10 cellular contexts compared by ENCODE assay signal in the genomic region with DNA sequence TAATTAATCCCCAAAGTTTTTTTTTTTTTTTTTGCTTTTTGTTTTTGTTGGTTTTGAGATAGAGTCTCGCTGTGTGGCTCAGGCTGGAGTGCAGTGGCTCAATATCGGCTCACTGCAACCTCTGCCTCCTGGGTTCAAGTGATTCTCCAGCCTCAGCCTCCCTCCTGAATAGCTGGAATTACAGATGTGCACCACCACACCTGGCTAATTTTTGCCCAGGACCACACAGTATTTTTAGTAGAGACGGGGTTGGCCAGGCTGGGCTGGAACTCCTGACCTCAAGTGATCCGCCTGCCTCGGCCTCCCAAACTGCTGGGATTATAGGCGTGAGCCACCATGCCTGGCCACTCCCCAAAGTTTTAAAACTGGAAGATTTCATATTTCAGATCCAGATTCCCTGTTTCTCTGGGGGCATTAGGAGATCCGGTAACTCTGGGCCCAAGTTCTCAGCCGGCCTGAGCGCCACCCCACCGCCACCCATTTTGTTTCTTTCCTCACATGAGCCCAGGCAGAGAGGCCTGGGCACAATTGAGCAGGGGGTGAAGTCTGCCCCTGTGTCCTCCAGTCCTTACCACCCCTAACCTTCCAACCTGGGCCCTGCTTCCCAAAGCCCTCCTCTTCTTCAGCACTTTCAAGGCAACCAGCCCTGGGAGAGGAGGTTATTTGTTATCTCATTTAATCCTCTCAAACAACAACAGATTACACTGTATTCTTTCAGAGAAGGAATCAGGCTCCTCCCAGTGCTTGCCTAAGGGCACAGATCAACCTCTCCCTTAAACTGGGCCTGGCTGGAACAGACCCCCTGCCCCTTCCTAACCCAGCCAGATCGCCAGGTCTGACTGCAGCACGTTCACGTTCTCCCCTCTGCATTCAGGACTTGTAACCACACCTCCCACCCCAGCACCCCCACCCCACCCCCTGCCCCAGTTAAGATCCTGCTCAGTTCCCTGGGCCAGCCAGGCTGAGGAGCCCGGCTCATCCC. TPM values are rescaled to one million over a fixed set of nuclear protein-coding genes. Genes with fewer than 3 reads are reported as not detected.
A peak's percentile ranks its signal among the peaks of the same experiment; 100 is the strongest.
DNase-seq lines count a peak whose midpoint lies in the region; ATAC-seq, FAIRE-seq and TF ChIP-seq lines count a peak whose summit lies in the region.
"Had no signal": no experiment of that assay in that cellular context is flagged by ENCODE, and none has a peak within 500 bp of the region (broad histone marks: within the 10 kb centered on the region; RNA-seq: fewer than 3 reads in every experiment).

No MANE protein-coding gene starts in this region.

- ATAC-seq in A549 (no peak), GM21576 (IDR thresholded peaks at IDR 0.05; ENCODE audit: unreplicated experiment) (no peak)

- TF ChIP-seq RAD21 in A549 (conservative IDR thresholded peaks at IDR 0.05 in 1 of 2, IDR thresholded peaks at IDR 0.05 in 1 of 2): no peak

- no peak for TF ChIP-seq EP300 in A549 (IDR thresholded peaks at IDR 0.05)

- H3K9me3 Mint-ChIP-seq in dendritic cell treated with granulocyte-macrophage colony-stimulating factor and Interleukin-4, amounts not matched to agents 40 ng/mL and 50 ng/mL, for 4 days: no peaks in the 10 kb centered on the region
- no peaks in the 10 kb centered on the region for H3K9me3 Mint-ChIP-seq in neural crest cell

- peaks cover 44% of the 10 kb centered on the region for H3K4me1 Mint-ChIP-seq in dendritic cell treated with granulocyte-macrophage colony-stimulating factor and Interleukin-4, amounts not matched to agents 40 ng/mL and 50 ng/mL, for 4 days (ENCODE audit: low read depth)
- H3K4me1 Mint-ChIP-seq in neural crest cell: peaks cover 39% of the 10 kb centered on the region

- peak overlapping the region; percentile 93 for H3K27ac Mint-ChIP-seq in dendritic cell treated with granulocyte-macrophage colony-stimulating factor and Interleukin-4, amounts not matched to agents 40 ng/mL and 50 ng/mL, for 4 days
- peak overlapping the region; percentile 93 for H3K27ac Mint-ChIP-seq in neural crest cell (ENCODE audit: unreplicated experiment)

- peak overlapping the region; percentile 49 for H3K9ac ChIP-seq in HUES6 (ENCODE audit: low read length)

- no peak overlapping the region for H3K4me3 ChIP-seq in A549
- 0 out of 2 replicates have a peak overlapping the region, but pooled peaks have one; percentile 76 for H3K4me3 ChIP-seq in HUES6 (ENCODE audit: low read depth, low read length)

- CTCF ChIA-PET in A549 (lab: Yijun Ruan, JAX): no interaction called here

- POLR2A ChIA-PET in A549 (lab: Yijun Ruan, JAX): no interaction called here

- no peak for DNase-seq in A549 (ENCODE audit: low read depth in 1 of 2, low spot score in 1 of 2)
- no peak for DNase-seq in neural crest cell (ENCODE audit: low read depth, low spot score)
- DNase-seq in KG1 (lab: John Stamatoyannopoulos, UW): no peak
- no peak for DNase-seq in NOMO-1 treated with dmso at 0.1 percent for 144 hours (lab: John Stamatoyannopoulos, UW; ENCODE audit: unreplicated experiment)
- no peak for DNase-seq in dermis blood vessel endothelial cell
- DNase-seq: DMS79, NCI-H446 treated with DMSO at 0.1 percent for 48 hours had no signal

- H3K4me2 ChIP-seq in A549: peak overlapping the region; percentile 97

- TF ChIP-seq CTCF in A549 (IDR thresholded peaks at IDR 0.05) (no peak), neural crest cell (conservative IDR thresholded peaks at IDR 0.05) (no peak)

- H3K4me1 ChIP-seq in A549 (peaks cover 34% of the 10 kb centered on the region), HUES6 (ENCODE audit: control insufficient read depth, insufficient read depth, low read length) (peaks cover 49% of the 10 kb centered on the region)

- no peaks in the 10 kb centered on the region for H3K9me3 ChIP-seq in A549
- no peaks in the 10 kb centered on the region for H3K9me3 ChIP-seq in HUES6 (ENCODE audit: control insufficient read depth, insufficient read depth, low read depth, low read length)

- H3K27me3 Mint-ChIP-seq in dendritic cell treated with granulocyte-macrophage colony-stimulating factor and Interleukin-4, amounts not matched to agents 40 ng/mL and 50 ng/mL, for 4 days: peaks cover 53% of the 10 kb centered on the region
- no peaks in the 10 kb centered on the region for H3K27me3 Mint-ChIP-seq in neural crest cell (ENCODE audit: low read depth)

- H3K4me3 Mint-ChIP-seq in dendritic cell treated with granulocyte-macrophage colony-stimulating factor and Interleukin-4, amounts not matched to agents 40 ng/mL and 50 ng/mL, for 4 days: no peak overlapping the region
- peak overlapping the region; percentile 91 for H3K4me3 Mint-ChIP-seq in neural crest cell

- no peak for FAIRE-seq in A549 (lab: Jason Lieb, UNC)

- H3K36me3 ChIP-seq in HUES6 (ENCODE audit: control insufficient read depth, insufficient read depth, low read length): peaks cover 4% of the 10 kb centered on the region

- no peak for TF ChIP-seq POLR2A in A549 (IDR thresholded peaks at IDR 0.05; ENCODE audit: low read length)

- H3K27ac ChIP-seq in A549: peak overlapping the region; percentile 92 to 99
- peak overlapping the region; percentile 71; the same call in 1 of the 2 replicates for H3K27ac ChIP-seq in HUES6 (ENCODE audit: low read depth, low read length)

- H3K27me3 ChIP-seq in HUES6 (ENCODE audit: control insufficient read depth, insufficient read depth, low read length): no peaks in the 10 kb centered on the region

- peaks cover 1% of the 10 kb centered on the region for H3K36me3 Mint-ChIP-seq in dendritic cell treated with granulocyte-macrophage colony-stimulating factor and Interleukin-4, amounts not matched to agents 40 ng/mL and 50 ng/mL, for 4 days (ENCODE audit: low read depth)
- no peaks in the 10 kb centered on the region for H3K36me3 Mint-ChIP-seq in neural crest cell (ENCODE audit: low read depth)

- 89% methylated on average over 14 of the region's 14 CpGs for WGBS in A549 (ENCODE audit: missing lambda C conversion rate)

- intact Hi-C loops in dendritic cell treated with granulocyte-macrophage colony-stimulating factor and Interleukin-4, amounts not matched to agents 40 ng/mL and 50 ng/mL, for 4 days (cut with micrococcal nuclease): no loop called here

TF ChIP-seq in A549, 52 proteins besides CTCF, POLR2A, EP300 and RAD21 (continues in another document):
- TF ChIP-seq, protein P1, sequence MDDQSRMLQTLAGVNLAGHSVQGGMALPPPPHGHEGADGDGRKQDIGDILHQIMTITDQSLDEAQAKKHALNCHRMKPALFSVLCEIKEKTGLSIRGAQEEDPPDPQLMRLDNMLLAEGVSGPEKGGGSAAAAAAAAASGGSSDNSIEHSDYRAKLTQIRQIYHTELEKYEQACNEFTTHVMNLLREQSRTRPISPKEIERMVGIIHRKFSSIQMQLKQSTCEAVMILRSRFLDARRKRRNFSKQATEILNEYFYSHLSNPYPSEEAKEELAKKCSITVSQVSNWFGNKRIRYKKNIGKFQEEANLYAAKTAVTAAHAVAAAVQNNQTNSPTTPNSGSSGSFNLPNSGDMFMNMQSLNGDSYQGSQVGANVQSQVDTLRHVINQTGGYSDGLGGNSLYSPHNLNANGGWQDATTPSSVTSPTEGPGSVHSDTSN (IDR thresholded peaks at IDR 0.05): no peak
- TF ChIP-seq, protein P2, sequence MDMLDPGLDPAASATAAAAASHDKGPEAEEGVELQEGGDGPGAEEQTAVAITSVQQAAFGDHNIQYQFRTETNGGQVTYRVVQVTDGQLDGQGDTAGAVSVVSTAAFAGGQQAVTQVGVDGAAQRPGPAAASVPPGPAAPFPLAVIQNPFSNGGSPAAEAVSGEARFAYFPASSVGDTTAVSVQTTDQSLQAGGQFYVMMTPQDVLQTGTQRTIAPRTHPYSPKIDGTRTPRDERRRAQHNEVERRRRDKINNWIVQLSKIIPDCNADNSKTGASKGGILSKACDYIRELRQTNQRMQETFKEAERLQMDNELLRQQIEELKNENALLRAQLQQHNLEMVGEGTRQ (IDR thresholded peaks at IDR 0.05): no peak
- TF ChIP-seq HOXB13 (CRISPR knock-in tag; IDR thresholded peaks at IDR 0.05; ENCODE audit: low read depth): no peak
- TF ChIP-seq, protein P3, sequence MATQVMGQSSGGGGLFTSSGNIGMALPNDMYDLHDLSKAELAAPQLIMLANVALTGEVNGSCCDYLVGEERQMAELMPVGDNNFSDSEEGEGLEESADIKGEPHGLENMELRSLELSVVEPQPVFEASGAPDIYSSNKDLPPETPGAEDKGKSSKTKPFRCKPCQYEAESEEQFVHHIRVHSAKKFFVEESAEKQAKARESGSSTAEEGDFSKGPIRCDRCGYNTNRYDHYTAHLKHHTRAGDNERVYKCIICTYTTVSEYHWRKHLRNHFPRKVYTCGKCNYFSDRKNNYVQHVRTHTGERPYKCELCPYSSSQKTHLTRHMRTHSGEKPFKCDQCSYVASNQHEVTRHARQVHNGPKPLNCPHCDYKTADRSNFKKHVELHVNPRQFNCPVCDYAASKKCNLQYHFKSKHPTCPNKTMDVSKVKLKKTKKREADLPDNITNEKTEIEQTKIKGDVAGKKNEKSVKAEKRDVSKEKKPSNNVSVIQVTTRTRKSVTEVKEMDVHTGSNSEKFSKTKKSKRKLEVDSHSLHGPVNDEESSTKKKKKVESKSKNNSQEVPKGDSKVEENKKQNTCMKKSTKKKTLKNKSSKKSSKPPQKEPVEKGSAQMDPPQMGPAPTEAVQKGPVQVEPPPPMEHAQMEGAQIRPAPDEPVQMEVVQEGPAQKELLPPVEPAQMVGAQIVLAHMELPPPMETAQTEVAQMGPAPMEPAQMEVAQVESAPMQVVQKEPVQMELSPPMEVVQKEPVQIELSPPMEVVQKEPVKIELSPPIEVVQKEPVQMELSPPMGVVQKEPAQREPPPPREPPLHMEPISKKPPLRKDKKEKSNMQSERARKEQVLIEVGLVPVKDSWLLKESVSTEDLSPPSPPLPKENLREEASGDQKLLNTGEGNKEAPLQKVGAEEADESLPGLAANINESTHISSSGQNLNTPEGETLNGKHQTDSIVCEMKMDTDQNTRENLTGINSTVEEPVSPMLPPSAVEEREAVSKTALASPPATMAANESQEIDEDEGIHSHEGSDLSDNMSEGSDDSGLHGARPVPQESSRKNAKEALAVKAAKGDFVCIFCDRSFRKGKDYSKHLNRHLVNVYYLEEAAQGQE (IDR thresholded peaks at IDR 0.05): no peak

RNA-seq across cellular contexts. Expression of a gene that starts 1.9 kb away (rescaled TPM):
- polyA plus RNA-seq in A549 (2011; rRNA removed) (58.3 and 60.9 TPM in 2 replicates), A549 (2017; fragmentation: RNase III; extraction: RNeasy Plus Mini Kit Qiagen cat#74134 plus additional on column Dnase treatment) (57.1 to 63.3 TPM (median 59.3 TPM) in 3 replicates)
- 123 and 153 TPM in 2 replicates for polyA plus RNA-seq in A549 (2012; cell fraction: cytosol; rRNA removed)
- polyA plus RNA-seq in A549 (2012; cell fraction: nucleus; rRNA removed): 172 and 199 TPM in 2 replicates
- 85.9 and 117 TPM in 2 replicates for polyA minus RNA-seq in A549 (2011; rRNA and poly(A)+ RNA removed)
- total RNA-seq in neural crest cell (243 and 250 TPM in 2 replicates), dermis blood vessel endothelial cell (127 and 141 TPM in 2 replicates)

RNA-seq across cellular contexts. Expression of a gene that starts 46.3 kb away (rescaled TPM):
- polyA plus RNA-seq in A549 (2011; rRNA removed) (22.2 and 22.7 TPM in 2 replicates), A549 (2017; fragmentation: RNase III; extraction: RNeasy Plus Mini Kit Qiagen cat#74134 plus additional on column Dnase treatment) (33.2 to 36.8 TPM (median 36.6 TPM) in 3 replicates)
- 29.0 and 43.9 TPM in 2 replicates for polyA plus RNA-seq in A549 (2012; cell fraction: cytosol; rRNA removed)
- 46.3 and 64.3 TPM in 2 replicates for polyA plus RNA-seq in A549 (2012; cell fraction: nucleus; rRNA removed)
- 20.2 and 32.7 TPM in 2 replicates for polyA minus RNA-seq in A549 (2011; rRNA and poly(A)+ RNA removed)
- total RNA-seq in neural crest cell (58.3 and 60.3 TPM in 2 replicates), dermis blood vessel endothelial cell (36.2 and 49.4 TPM in 2 replicates)
